8 cellular contexts compared by ENCODE assay signal in the genomic region with DNA sequence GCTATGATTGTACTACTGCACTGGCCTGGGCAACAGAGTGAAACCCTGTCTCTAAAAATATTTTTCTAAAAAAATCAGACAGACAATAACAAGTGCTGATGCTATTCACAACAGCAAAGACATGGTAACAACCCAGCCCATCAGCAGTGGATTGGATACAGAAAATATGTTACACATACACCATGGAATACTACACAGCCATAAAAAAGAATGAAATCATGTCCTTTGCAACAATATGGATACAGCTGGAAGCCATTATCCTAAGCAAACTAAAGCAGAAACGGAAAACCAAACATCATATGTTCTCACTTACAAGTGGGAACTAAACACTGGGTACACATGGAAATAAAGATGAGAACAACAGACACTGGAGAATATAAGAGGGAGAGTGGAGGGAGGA.
"Had no signal": no experiment of that assay in that cellular context is flagged by ENCODE, and none has a peak within 500 bp of the region (broad histone marks: within the 10 kb centered on the region; RNA-seq: fewer than 3 reads in every experiment).

No MANE protein-coding gene starts in this region.

- DNase-seq: GDM1, GF-D8 had no signal

- H3K4me3 ChIP-seq: GM12878 had no signal

- FAIRE-seq: G401.6, GM12878, GM12891, GM12892, GM18507, GM19239 had no signal

- ATAC-seq: GM12878 had no signal
